17 cellular contexts compared by ENCODE assay signal in genomic region chr7:139425701-139426100, GRCh38. TPM values are rescaled to one million over a fixed set of nuclear protein-coding genes. Genes with fewer than 3 reads are reported as not detected.
"Had no signal": no experiment of that assay in that cellular context is flagged by ENCODE, and none has a peak within 500 bp of the region (broad histone marks: within the 10 kb centered on the region; RNA-seq: fewer than 3 reads in every experiment).

No MANE protein-coding gene starts in this region.

RNA-seq across cellular contexts. Expression of gene KLRG2, which starts 57.8 kb away (rescaled TPM):
- total RNA-seq: left cardiac atrium; left lobe of liver; left ventricle myocardium superior; lung microvascular endothelial cell; mesenteric fat pad; mucosa of descending colon; myocyte; naive thymus-derived CD4-positive, alpha-beta T cell; natural killer cell treated with Interleukin-12 subunit alpha and Interleukin-12 subunit beta and Interleukin-15 and Interleukin-18, amount 100 ng/mL, for 72 hours; ovary; pulmonary artery endothelial cell; right atrium auricular region; right lobe of liver; skeletal muscle tissue; smooth muscle cell; transverse colon had no signal
- polyA plus RNA-seq: naive thymus-derived CD4-positive, alpha-beta T cell; neural cell had no signal
